ENCODE assay signal across 8 cellular contexts in the genomic region with DNA sequence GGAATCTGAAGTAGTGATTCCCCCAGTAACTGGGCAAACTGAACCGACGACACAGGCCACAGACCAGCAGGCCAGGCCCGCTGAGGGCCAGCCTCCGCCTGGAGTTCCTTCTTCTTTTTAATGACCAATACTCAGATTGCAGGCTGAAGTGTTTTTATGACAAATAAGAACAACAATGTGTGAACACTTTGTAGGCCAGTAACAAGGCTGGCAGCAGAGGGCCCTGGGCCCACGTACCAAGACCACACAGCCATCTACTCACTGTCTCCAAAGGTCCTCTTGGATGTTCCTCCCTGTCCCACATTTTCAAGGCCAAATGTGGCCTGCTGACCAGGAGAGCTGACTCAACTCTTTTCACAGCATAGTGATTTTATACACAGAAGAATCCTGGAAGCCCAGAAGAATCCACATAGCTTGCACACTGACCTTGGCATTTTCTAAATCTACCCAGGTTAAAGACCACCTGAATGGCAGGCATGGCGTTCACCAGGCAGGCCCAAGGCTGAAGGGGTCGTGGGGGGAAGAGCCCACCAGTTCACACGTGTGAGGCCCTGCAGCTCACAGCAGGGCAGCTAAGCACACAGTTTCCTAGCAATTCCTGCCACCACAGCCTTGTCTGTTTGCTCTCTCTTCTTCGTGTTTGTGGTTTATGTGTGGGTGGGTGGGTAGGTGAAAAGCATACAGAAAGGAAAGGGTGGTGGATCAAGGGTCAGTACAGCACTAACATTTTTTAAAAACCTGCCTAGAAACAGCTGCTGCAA. TPM values are rescaled to one million over a fixed set of nuclear protein-coding genes. Genes with fewer than 3 reads are reported as not detected.
DNase-seq lines count a peak whose midpoint lies in the region; ATAC-seq and TF ChIP-seq lines count a peak whose summit lies in the region.

No MANE protein-coding gene starts in this region.

- DNase-seq in DND-41 (peak; percentile 51), amniotic epithelial cell (ENCODE audit: low read depth) (peak; percentile 54), iPS-NIHi11 (ENCODE audit: low spot score) (no peak), MM.1S (no peak), HuH-7.5 (ENCODE audit: low spot score) (no peak), GDM1 (lab: John Stamatoyannopoulos, UW) (no peak)

- H2AFZ ChIP-seq in DND-41 (ENCODE audit: low read depth, low read length) (no peak overlapping the region), MM.1S (ENCODE audit: low read length) (no peak overlapping the region)

- H3K9me3 ChIP-seq in DND-41 (ENCODE audit: insufficient read depth, low read length, severe bottlenecking) (no peaks in the 10 kb centered on the region), mesodermal cell (ENCODE audit: control insufficient read depth, low read length) (no peaks in the 10 kb centered on the region), MM.1S (replicated peaks; ENCODE audit: insufficient read depth, low read length) (no peaks in the 10 kb centered on the region)

- H3K4me2 ChIP-seq in DND-41 (ENCODE audit: insufficient read depth, low read length) (peak overlapping the region; percentile 26; the same call in 1 of the 2 replicates), MM.1S (ENCODE audit: low read depth, low read length) (no peak overlapping the region)

- H3K4me3 ChIP-seq in DND-41 (ENCODE audit: low read depth in 1 of 2, low read length in 2 of 2) (no peak overlapping the region), mesodermal cell (ENCODE audit: extremely low read depth, insufficient read depth, low read length, poor library complexity, severe bottlenecking) (no peak overlapping the region), MM.1S (ENCODE audit: low read length) (no peak overlapping the region)

- H3K27me3 ChIP-seq in DND-41 (ENCODE audit: insufficient read depth, low read length, poor library complexity): no peaks in the 10 kb centered on the region
- H3K27me3 ChIP-seq in MM.1S (replicated peaks; ENCODE audit: insufficient read depth, low read length): no peaks in the 10 kb centered on the region

- 79 to 86% methylated on average over 6 to 7 of the region's 9 CpGs for WGBS in mesodermal cell (ENCODE audit: insufficient coverage in 2 of 2), 2 experiments

- H3K36me3 ChIP-seq in DND-41 (ENCODE audit: insufficient read depth, low read length) (no peaks in the 10 kb centered on the region), mesodermal cell (ENCODE audit: control insufficient read depth, insufficient read depth, low read length) (no peaks in the 10 kb centered on the region), MM.1S (replicated peaks; ENCODE audit: insufficient read depth, low read length) (no peaks in the 10 kb centered on the region)

- H3K27ac ChIP-seq in DND-41 (ENCODE audit: low read length) (peak overlapping the region; percentile 44), mesodermal cell (ENCODE audit: low read depth, low read length, severe bottlenecking) (peak overlapping the region; percentile 33), MM.1S (ENCODE audit: low read length) (no peak overlapping the region)

- H4K20me1 ChIP-seq in DND-41 (ENCODE audit: insufficient read depth, low read length) (peaks cover 15% of the 10 kb centered on the region), MM.1S (ENCODE audit: insufficient read depth, low read length) (no peaks in the 10 kb centered on the region)

- TF ChIP-seq CTCF in DND-41 (IDR thresholded peaks at IDR 0.05; ENCODE audit: borderline replicate concordance, extremely low read depth, low read length, poor library complexity, severe bottlenecking) (no peak), MM.1S (IDR thresholded peaks at IDR 0.05; ENCODE audit: low read length) (no peak)

- H3K79me2 ChIP-seq in DND-41 (ENCODE audit: insufficient read depth, low read length) (0 out of 2 replicates have a peak, but pooled peaks cover 3% of the 10 kb centered on the region), MM.1S (ENCODE audit: low read length) (0 out of 2 replicates have a peak, but pooled peaks cover 6% of the 10 kb centered on the region)

- H3K4me1 ChIP-seq in DND-41 (ENCODE audit: insufficient read depth, low read length) (peaks cover 34% of the 10 kb centered on the region), mesodermal cell (ENCODE audit: control insufficient read depth, insufficient read depth, low read length, poor library complexity, severe bottlenecking) (peaks cover 13% of the 10 kb centered on the region), MM.1S (ENCODE audit: low read length) (peaks cover 6% of the 10 kb centered on the region)

- ATAC-seq in DND-41 (ENCODE audit: insufficient read depth, low read depth): peak; percentile 82
- peak; percentile 36 for ATAC-seq in HG02623 (IDR thresholded peaks at IDR 0.05; ENCODE audit: unreplicated experiment)

- no peaks in the 10 kb centered on the region for H3F3A ChIP-seq in MM.1S (ENCODE audit: insufficient read depth, low read length)

- H3K9ac ChIP-seq in DND-41 (ENCODE audit: low read depth, low read length): no peak overlapping the region
- no peak overlapping the region for H3K9ac ChIP-seq in MM.1S (ENCODE audit: low read length)

- no peaks in the 10 kb centered on the region for H3K9me2 ChIP-seq in MM.1S (replicated peaks; ENCODE audit: insufficient read depth, low read length)

RNA-seq across cellular contexts. Expression of a gene that starts 13.3 kb away (rescaled TPM):
- 26.9 TPM for polyA plus RNA-seq in mesodermal cell (2013, experiment 1 of 2)
- polyA plus RNA-seq in mesodermal cell (2013, experiment 2 of 2): 21.3 TPM

Comparison
In these comparisons a context has a peak if more than half of its experiments do, and no peak if none do; other contexts are left out.
1. DNase-seq: peak in DND-41 (single experiment) and amniotic epithelial cell (single experiment); none in iPS-NIHi11 (single experiment), MM.1S (single experiment), HuH-7.5 (single experiment) and GDM1 (single experiment).